2 cellular contexts compared by ENCODE assay signal in the genomic region with DNA sequence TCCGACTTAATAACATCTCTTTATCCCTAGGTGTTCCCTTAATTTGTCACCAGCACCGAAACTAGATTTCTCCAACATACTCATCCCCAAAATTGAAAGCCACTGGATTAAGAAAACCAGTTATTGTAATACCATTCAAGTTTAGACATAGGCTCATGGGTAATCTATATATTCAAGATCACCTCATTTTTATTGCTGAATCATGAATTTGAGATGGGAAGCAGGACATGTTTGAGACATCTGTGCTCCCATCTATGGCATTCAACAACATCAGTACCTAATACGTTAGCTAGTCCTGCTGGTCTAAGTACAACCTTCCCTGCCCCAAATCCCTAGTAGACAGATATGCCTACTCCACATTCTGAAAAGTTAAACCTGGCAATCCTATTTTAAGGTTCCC.
TF ChIP-seq lines count a peak whose summit lies in the region.

No MANE protein-coding gene starts in this region.

TF ChIP-seq in IMR-90, 13 proteins besides CTCF, POLR2A, EP300 and RAD21:
- TF ChIP-seq MAFK (IDR thresholded peaks at IDR 0.05; ENCODE audit: low read depth, low read length) (peak; percentile 69), RFX5 (IDR thresholded peaks at IDR 0.05; ENCODE audit: low read depth, low read length) (no peak)

TF ChIP-seq in K562, 482 proteins besides CTCF, POLR2A, EP300 and RAD21:
- TF ChIP-seq C11orf30 (IDR thresholded peaks at IDR 0.05; ENCODE audit: low read depth) (peak; percentile 40; the same call in 1 of the 2 replicates), SRSF1 (IDR thresholded peaks at IDR 0.05; ENCODE audit: low read depth, low read length) (no peak), ZNF175 (CRISPR knock-in tag; IDR thresholded peaks at IDR 0.05; ENCODE audit: low read depth) (no peak), CBX3 (IDR thresholded peaks at IDR 0.05; ENCODE audit: borderline replicate concordance in 1 of 2, low read length in 2 of 2) (no peak), MTA1 (IDR thresholded peaks at IDR 0.05; ENCODE audit: borderline replicate concordance) (no peak), SRF (CRISPR knock-in tag; IDR thresholded peaks at IDR 0.05) (no peak), AFF4 (CRISPR knock-in tag; IDR thresholded peaks at IDR 0.05) (no peak), HIVEP1 (CRISPR knock-in tag; IDR thresholded peaks at IDR 0.05) (no peak), ZC3H8 (IDR thresholded peaks at IDR 0.05) (no peak), PHF20 (IDR thresholded peaks at IDR 0.05; ENCODE audit: partially characterized antibody) (no peak), NELFE (IDR thresholded peaks at IDR 0.05; ENCODE audit: insufficient read depth, insufficient read length) (no peak), ZNF695 (CRISPR knock-in tag; IDR thresholded peaks at IDR 0.05) (no peak), ZNF316 (IDR thresholded peaks at IDR 0.05) (peak; percentile 49; the same call in 1 of the 2 replicates), NEUROD1 (IDR thresholded peaks at IDR 0.05; ENCODE audit: borderline replicate concordance, low read depth, low read length, partially characterized antibody) (no peak), DNMT1 (IDR thresholded peaks at IDR 0.05) (no peak), TSC22D4 (tag; IDR thresholded peaks at IDR 0.05) (no peak), SREBF1 (IDR thresholded peaks at IDR 0.05; ENCODE audit: borderline replicate concordance, low read depth, low read length) (no peak), BRD4 (IDR thresholded peaks at IDR 0.05) (no peak), MAFG (tag; conservative IDR thresholded peaks at IDR 0.05) (0 out of 2 replicates have a peak, but pooled peaks have one; percentile 16), COPS2 (conservative IDR thresholded peaks at IDR 0.05) (no peak), ZNF395 (CRISPR knock-in tag; IDR thresholded peaks at IDR 0.05) (no peak), FOXK1 (CRISPR knock-in tag; IDR thresholded peaks at IDR 0.05; ENCODE audit: borderline replicate concordance) (no peak), NFIX (CRISPR knock-in tag; IDR thresholded peaks at IDR 0.05; ENCODE audit: low read depth) (no peak)
- TF ChIP-seq, protein P1, sequence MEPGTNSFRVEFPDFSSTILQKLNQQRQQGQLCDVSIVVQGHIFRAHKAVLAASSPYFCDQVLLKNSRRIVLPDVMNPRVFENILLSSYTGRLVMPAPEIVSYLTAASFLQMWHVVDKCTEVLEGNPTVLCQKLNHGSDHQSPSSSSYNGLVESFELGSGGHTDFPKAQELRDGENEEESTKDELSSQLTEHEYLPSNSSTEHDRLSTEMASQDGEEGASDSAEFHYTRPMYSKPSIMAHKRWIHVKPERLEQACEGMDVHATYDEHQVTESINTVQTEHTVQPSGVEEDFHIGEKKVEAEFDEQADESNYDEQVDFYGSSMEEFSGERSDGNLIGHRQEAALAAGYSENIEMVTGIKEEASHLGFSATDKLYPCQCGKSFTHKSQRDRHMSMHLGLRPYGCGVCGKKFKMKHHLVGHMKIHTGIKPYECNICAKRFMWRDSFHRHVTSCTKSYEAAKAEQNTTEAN (CRISPR knock-in tag; IDR thresholded peaks at IDR 0.05): no peak
- TF ChIP-seq, protein P2, sequence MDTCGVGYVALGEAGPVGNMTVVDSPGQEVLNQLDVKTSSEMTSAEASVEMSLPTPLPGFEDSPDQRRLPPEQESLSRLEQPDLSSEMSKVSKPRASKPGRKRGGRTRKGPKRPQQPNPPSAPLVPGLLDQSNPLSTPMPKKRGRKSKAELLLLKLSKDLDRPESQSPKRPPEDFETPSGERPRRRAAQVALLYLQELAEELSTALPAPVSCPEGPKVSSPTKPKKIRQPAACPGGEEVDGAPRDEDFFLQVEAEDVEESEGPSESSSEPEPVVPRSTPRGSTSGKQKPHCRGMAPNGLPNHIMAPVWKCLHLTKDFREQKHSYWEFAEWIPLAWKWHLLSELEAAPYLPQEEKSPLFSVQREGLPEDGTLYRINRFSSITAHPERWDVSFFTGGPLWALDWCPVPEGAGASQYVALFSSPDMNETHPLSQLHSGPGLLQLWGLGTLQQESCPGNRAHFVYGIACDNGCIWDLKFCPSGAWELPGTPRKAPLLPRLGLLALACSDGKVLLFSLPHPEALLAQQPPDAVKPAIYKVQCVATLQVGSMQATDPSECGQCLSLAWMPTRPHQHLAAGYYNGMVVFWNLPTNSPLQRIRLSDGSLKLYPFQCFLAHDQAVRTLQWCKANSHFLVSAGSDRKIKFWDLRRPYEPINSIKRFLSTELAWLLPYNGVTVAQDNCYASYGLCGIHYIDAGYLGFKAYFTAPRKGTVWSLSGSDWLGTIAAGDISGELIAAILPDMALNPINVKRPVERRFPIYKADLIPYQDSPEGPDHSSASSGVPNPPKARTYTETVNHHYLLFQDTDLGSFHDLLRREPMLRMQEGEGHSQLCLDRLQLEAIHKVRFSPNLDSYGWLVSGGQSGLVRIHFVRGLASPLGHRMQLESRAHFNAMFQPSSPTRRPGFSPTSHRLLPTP (IDR thresholded peaks at IDR 0.05; ENCODE audit: borderline replicate concordance, extremely low read depth, insufficient read length): no peak
- TF ChIP-seq, protein P3, sequence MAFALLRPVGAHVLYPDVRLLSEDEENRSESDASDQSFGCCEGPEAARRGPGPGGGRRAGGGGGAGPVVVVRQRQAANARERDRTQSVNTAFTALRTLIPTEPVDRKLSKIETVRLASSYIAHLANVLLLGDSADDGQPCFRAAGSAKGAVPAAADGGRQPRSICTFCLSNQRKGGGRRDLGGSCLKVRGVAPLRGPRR (CRISPR knock-in tag; IDR thresholded peaks at IDR 0.05): no peak
